Comparison of ENCODE assay signal across 21 cellular contexts in the genomic region with DNA sequence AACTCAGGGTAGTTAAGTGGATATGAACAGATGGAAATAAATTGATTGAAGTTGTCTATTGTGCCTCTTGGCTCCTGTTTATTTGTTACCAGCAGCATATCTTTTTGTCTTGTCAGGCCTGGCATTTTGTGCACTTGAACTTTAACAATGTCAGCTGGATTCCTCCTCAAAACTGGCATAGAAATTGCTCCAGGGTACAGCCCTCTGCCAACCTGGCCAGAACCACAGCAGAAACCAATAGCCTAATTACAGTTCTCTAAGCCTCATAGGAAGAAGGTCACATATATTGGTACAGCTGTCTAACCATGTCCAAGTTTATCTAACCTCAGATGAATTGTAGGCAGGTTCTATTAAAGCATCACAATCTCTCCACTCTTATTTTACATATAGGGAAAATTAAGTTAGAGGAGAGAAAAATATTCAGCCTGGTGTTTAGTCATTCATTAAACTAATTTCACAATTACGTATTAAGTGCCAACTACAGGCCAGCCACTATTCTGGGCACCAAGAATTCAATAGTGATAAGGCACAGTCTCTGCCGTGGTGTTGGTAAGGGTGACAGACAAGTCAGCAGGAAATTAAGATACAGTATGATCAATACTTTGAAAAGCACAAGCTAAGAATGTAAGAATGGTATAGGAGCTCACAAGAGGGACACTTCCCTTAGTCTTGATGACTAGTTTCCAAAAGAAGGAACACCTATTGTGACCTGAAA.
DNase-seq lines count a peak whose midpoint lies in the region; ATAC-seq and TF ChIP-seq lines count a peak whose summit lies in the region.
"Had no signal": no experiment of that assay in that cellular context is flagged by ENCODE, and none has a peak within 500 bp of the region (broad histone marks: within the 10 kb centered on the region; RNA-seq: fewer than 3 reads in every experiment).

No MANE protein-coding gene starts in this region.

- 15% methylated on average over 2 of the region's 2 CpGs for WGBS in right lobe of liver (ENCODE audit: insufficient coverage, low coverage, low lambda C conversion rate, missing lambda C conversion rate)

- no peak for TF ChIP-seq POLR2A in right lobe of liver (IDR thresholded peaks at IDR 0.05)

- H3K4me3 ChIP-seq in right lobe of liver, result no peak overlapping the region
- H3K4me3 ChIP-seq in left lung, result no peak overlapping the region
- H3K4me3 ChIP-seq: BLaER1, K562, PC-9, SJSA1 had no signal

- H3K36me3 ChIP-seq in right lobe of liver (no peaks in the 10 kb centered on the region), left lung (no peaks in the 10 kb centered on the region)
- H3K36me3 ChIP-seq: BLaER1, SJSA1 had no signal

- H3K9me3 ChIP-seq in right lobe of liver (no peaks in the 10 kb centered on the region), left lung (no peaks in the 10 kb centered on the region)
- H3K9me3 ChIP-seq: BLaER1, SJSA1 had no signal

- H3K4me1 ChIP-seq in right lobe of liver, result peaks cover 0 to 12% (median 0%) of the 10 kb centered on the region in 4 donors
- no peaks in the 10 kb centered on the region for H3K4me1 ChIP-seq in left lung
- H3K4me1 ChIP-seq: BLaER1, SJSA1 had no signal

- DNase-seq in COR-L47 (lab: John Stamatoyannopoulos, UW), result peak; percentile 59
- DNase-seq in NCI-H1105 (lab: John Stamatoyannopoulos, UW), result peak; percentile 64
- peak; percentile 87 for DNase-seq in NCI-H69 (lab: John Stamatoyannopoulos, UW)
- DNase-seq in right lobe of liver, result peak in 1 of 3 donors; percentile 50
- DNase-seq in activated effector memory CD4-positive, alpha-beta T cell treated with anti-CD3 and anti-CD28 coated beads, Interleukin-2, amount 50 U/mL, for 16 hours, result no peak
- DNase-seq in left lung, result no peak
- DNase-seq in stimulated activated CD4-positive, alpha-beta T cell treated with anti-CD3 and anti-CD28 coated beads, Interleukin-1b, Interleukin-23, amount 100 ng/mL, for 48 hours, result no peak
- no peak for DNase-seq in glomerular visceral epithelial cell (ENCODE audit: extremely low spot score)
- DNase-seq: CD4-positive, CD25-positive, alpha-beta regulatory T cell; DMS53; Kasumi-1; NCI-H1436; NCI-H187; NCI-H2107; NCI-H446 treated with DMSO at 0.1 percent for 48 hours; NCI-H526; PC-9 had no signal

- peak overlapping the region in 1 of 3 donors; percentile 15 for H3K27ac ChIP-seq in right lobe of liver
- no peak overlapping the region for H3K27ac ChIP-seq in left lung
- H3K27ac ChIP-seq: BLaER1, PC-9, SJSA1 had no signal

- no peak for TF ChIP-seq CTCF in right lobe of liver (IDR thresholded peaks at IDR 0.05)
- no peak for TF ChIP-seq CTCF in left lung (IDR thresholded peaks at IDR 0.05)

- H3K27me3 ChIP-seq in right lobe of liver (no peaks in the 10 kb centered on the region), left lung (no peaks in the 10 kb centered on the region)
- H3K27me3 ChIP-seq: BLaER1, SJSA1 had no signal

- ATAC-seq in right lobe of liver (peak; percentile 64 to 89 (median 69)), left lung (no peak)
- ATAC-seq: K562, Right ventricle myocardium inferior had no signal

- intact Hi-C loops in right lobe of liver (cut with DNase I) (no loop called here), left lung (cut with DNase I) (no loop called here)

Comparison
In these comparisons a context has a peak if more than half of its experiments do, and no peak if none do; other contexts are left out.
1. DNase-seq: peak in COR-L47 (single experiment), NCI-H1105 (single experiment) and NCI-H69 (single experiment); none in activated effector memory CD4-positive, alpha-beta T cell treated with anti-CD3 and anti-CD28 coated beads, Interleukin-2, amount 50 U/mL, for 16 hours (single experiment), left lung (0 of 2), stimulated activated CD4-positive, alpha-beta T cell treated with anti-CD3 and anti-CD28 coated beads, Interleukin-1b, Interleukin-23, amount 100 ng/mL, for 48 hours (single experiment) and glomerular visceral epithelial cell (single experiment).